In the genomic region with DNA sequence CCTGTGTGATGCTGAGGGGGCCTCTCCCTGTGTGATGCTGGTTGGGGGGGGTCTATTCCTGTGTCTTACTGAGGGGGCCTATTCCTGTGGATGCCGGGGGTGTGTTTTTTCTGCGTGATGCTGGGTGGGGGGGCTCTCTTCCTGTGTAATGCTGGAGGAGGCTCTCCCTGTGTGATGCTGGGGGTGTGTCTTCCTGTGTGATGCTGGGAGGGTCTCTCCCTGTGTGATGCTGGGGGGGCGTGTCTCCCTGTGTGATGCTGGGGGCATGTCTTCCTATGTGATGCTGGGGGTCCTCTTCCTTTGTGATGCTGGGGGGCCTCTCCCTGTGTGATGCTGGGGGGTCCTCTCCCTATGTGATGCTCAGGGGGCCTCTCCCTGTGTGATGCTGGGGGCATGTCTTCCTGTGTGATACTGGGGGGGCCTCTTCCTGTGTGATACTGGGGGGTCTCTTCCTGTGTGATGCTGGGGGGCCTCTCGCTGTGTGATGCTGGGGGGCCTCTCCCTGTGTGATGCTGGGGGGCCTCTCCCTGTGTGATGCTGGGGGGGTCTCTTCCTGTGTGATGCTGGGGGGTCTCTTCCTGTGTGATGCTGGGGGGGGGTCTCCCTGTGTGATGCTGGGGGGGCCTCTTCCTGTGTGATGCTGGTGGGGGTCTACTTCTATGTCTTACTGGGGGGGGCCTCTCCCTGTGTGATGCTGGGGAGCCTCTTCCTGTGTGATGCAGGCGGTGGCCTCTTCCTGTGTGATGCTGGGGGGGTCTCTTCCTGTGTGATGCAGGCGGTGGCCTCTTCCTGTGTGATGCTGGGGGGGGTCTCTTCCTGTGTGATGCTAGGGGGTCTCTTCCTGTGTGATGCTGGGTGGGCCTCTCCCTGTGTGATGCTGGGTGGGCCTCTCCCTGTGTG, we compare ENCODE assay signal across 8 cellular contexts. TPM values are rescaled to one million over a fixed set of nuclear protein-coding genes. Genes with fewer than 3 reads are reported as not detected.
DNase-seq lines count a peak whose midpoint lies in the region; ATAC-seq and TF ChIP-seq lines count a peak whose summit lies in the region.
"Not testable (repeated sequence)": the region's sequence is repeated elsewhere in the genome, so short reads cannot be mapped to it uniquely, and the experiment has no call there.

No MANE protein-coding gene starts in this region.

- not testable (repeated sequence) for H3K36me3 Mint-ChIP-seq in CD4-positive, CD25-positive, alpha-beta regulatory T cell; activated CD4-positive, alpha-beta T cell treated with anti-CD3 and anti-CD28 coated beads, Interleukin-2, amount 10 ng/mL, durations not matched to agents 7 days and 5 days (ENCODE audit: low read depth)

- H3K23ac ChIP-seq in mesendoderm (ENCODE audit: low read length), result not testable (repeated sequence)

- not testable (repeated sequence) for H3K27me3 ChIP-seq in CD4-positive, CD25-positive, alpha-beta regulatory T cell (ENCODE audit: control insufficient read depth, insufficient read depth, low read length); SK-N-SH (ENCODE audit: insufficient read depth); ectodermal cell (ENCODE audit: control insufficient read depth, insufficient read depth, low read length, poor library complexity, severe bottlenecking); mesendoderm (ENCODE audit: insufficient read depth, low read length, poor library complexity)

- DNase-seq in CD4-positive, CD25-positive, alpha-beta regulatory T cell, result peak; percentile 23 to 52 (median 51)
- DNase-seq in Jurkat, Clone E6-1 (ENCODE audit: low read depth, low spot score), result peak; percentile 72
- peak; percentile 80 for DNase-seq in SK-N-SH
- DNase-seq in activated CD4-positive, alpha-beta T cell treated with anti-CD3 and anti-CD28 coated beads, Interleukin-2, amount 10 ng/mL, durations not matched to agents 7 days and 5 days, result peak; percentile 15
- DNase-seq in activated effector memory CD4-positive, alpha-beta T cell treated with anti-CD3 and anti-CD28 coated beads, Interleukin-2, amount 50 U/mL, for 16 hours, result peak; percentile 75
- DNase-seq in mesendoderm, result peak; percentile 51
- DNase-seq in stimulated activated CD8-positive, alpha-beta memory T cell treated with anti-CD3 and anti-CD28 coated beads, Interleukin-4, amount 100 ng/mL, for 48 hours, result peak; percentile 53

- H3K18ac ChIP-seq in mesendoderm (ENCODE audit: low read length), result not testable (repeated sequence)

- H3K4me1 ChIP-seq in CD4-positive, CD25-positive, alpha-beta regulatory T cell (ENCODE audit: control insufficient read depth, insufficient read depth, low read length, poor library complexity, severe bottlenecking), result peaks cover 16% of the 10 kb centered on the region
- peaks cover 0 to 19% of the 10 kb centered on the region in 2 experiments; a peak in 1 of 4 replicates for H3K4me1 ChIP-seq in SK-N-SH (ENCODE audit: control insufficient read depth in 1 of 2, insufficient read depth in 2 of 2, low read depth in 1 of 2, low read length in 1 of 2)
- H3K4me1 ChIP-seq in ectodermal cell (ENCODE audit: control insufficient read depth, insufficient read depth, low read length), result peaks cover 10% of the 10 kb centered on the region
- H3K4me1 ChIP-seq in mesendoderm (ENCODE audit: control insufficient read depth, low read depth, low read length), result not testable (repeated sequence)

- not testable (repeated sequence) for TF ChIP-seq CTCF in SK-N-SH (IDR thresholded peaks at IDR 0.05)

- not testable (repeated sequence) for H2BK120ac ChIP-seq in mesendoderm (ENCODE audit: low read depth, low read length)

- not testable (repeated sequence) for H2AFZ ChIP-seq in SK-N-SH (ENCODE audit: low read depth)

- H3F3A ChIP-seq in SK-N-SH (replicated peaks; ENCODE audit: insufficient read depth), result not testable (repeated sequence)

- not testable (repeated sequence) for H3K9me3 ChIP-seq in CD4-positive, CD25-positive, alpha-beta regulatory T cell (ENCODE audit: control insufficient read depth in 2 of 2, low read length in 2 of 2); SK-N-SH; ectodermal cell (ENCODE audit: control insufficient read depth, low read length)

- H3K9me2 ChIP-seq in SK-N-SH, result not testable (repeated sequence)

- H3K79me2 ChIP-seq in SK-N-SH (ENCODE audit: insufficient read depth); mesendoderm (ENCODE audit: control insufficient read depth, insufficient read depth, low read length): not testable (repeated sequence)

- not testable (repeated sequence) for H3K4ac ChIP-seq in mesendoderm (ENCODE audit: low read depth, low read length)

- not testable (repeated sequence) for H3K9me3 Mint-ChIP-seq in CD4-positive, CD25-positive, alpha-beta regulatory T cell; activated CD4-positive, alpha-beta T cell treated with anti-CD3 and anti-CD28 coated beads, Interleukin-2, amount 10 ng/mL, durations not matched to agents 7 days and 5 days

- not testable (repeated sequence) for H3K9ac ChIP-seq in SK-N-SH; mesendoderm (ENCODE audit: low read length)

- ATAC-seq in CD4-positive, CD25-positive, alpha-beta regulatory T cell (ENCODE audit: low read depth in 2 of 2), result not testable (repeated sequence)

- H4K20me1 ChIP-seq in SK-N-SH (ENCODE audit: insufficient read depth), result not testable (repeated sequence)

- not testable (repeated sequence) for H3K4me3 ChIP-seq in CD4-positive, CD25-positive, alpha-beta regulatory T cell (ENCODE audit: low read depth, low read length); Jurkat, Clone E6-1 (ENCODE audit: low read length); ectodermal cell (ENCODE audit: insufficient read depth, low read depth, low read length); mesendoderm (ENCODE audit: low read length)
- peak overlapping the region in 1 of 2 experiments; percentile 25; a peak in 1 of 4 replicates for H3K4me3 ChIP-seq in SK-N-SH (ENCODE audit: low read depth in 2 of 2, low read length in 1 of 2)

- not testable (repeated sequence) for H3K79me1 ChIP-seq in mesendoderm (ENCODE audit: low read length)

- WGBS in SK-N-SH (ENCODE audit: low lambda C conversion rate), result no CpG with 5 or more reads among the region's 6 CpGs
- 84 to 89% methylated on average over 3 of the region's 6 CpGs for WGBS in ectodermal cell, 2 experiments
- no CpG with 5 or more reads among the region's 6 CpGs for WGBS in mesendoderm (ENCODE audit: extremely low coverage, insufficient coverage, low lambda C conversion rate)

- not testable (repeated sequence) for TF ChIP-seq RAD21 in SK-N-SH (IDR thresholded peaks at IDR 0.05; ENCODE audit: low read length)

- peak overlapping the region; percentile 87 for H3K27ac ChIP-seq in CD4-positive, CD25-positive, alpha-beta regulatory T cell (ENCODE audit: insufficient read depth, low read length, poor library complexity, severe bottlenecking)
- peak overlapping the region in 1 of 2 experiments; percentile 58; a peak in 1 of 4 replicates for H3K27ac ChIP-seq in SK-N-SH (ENCODE audit: low read depth in 2 of 2, low read length in 1 of 2)
- peak overlapping the region; percentile 44 for H3K27ac ChIP-seq in ectodermal cell (ENCODE audit: insufficient read depth, low read depth, low read length, poor library complexity, severe bottlenecking)
- H3K27ac ChIP-seq in mesendoderm (ENCODE audit: low read depth, low read length), result not testable (repeated sequence)

- peak overlapping the region in 2 of 3 donors; percentile 92 to 95 for H3K27ac Mint-ChIP-seq in CD4-positive, CD25-positive, alpha-beta regulatory T cell
- peak overlapping the region; percentile 78 for H3K27ac Mint-ChIP-seq in activated CD4-positive, alpha-beta T cell treated with anti-CD3 and anti-CD28 coated beads, Interleukin-2, amount 10 ng/mL, durations not matched to agents 7 days and 5 days

- peaks cover 0 to 33% (median 7%) of the 10 kb centered on the region in 4 donors for H3K4me1 Mint-ChIP-seq in CD4-positive, CD25-positive, alpha-beta regulatory T cell
- H3K4me1 Mint-ChIP-seq in activated CD4-positive, alpha-beta T cell treated with anti-CD3 and anti-CD28 coated beads, Interleukin-2, amount 10 ng/mL, durations not matched to agents 7 days and 5 days, result peaks cover 39% of the 10 kb centered on the region

- not testable (repeated sequence) for H2AK5ac ChIP-seq in mesendoderm (ENCODE audit: low read length)

- H3K4me3 Mint-ChIP-seq in CD4-positive, CD25-positive, alpha-beta regulatory T cell, result peak overlapping the region in 1 of 4 donors; percentile 15
- H3K4me3 Mint-ChIP-seq in activated CD4-positive, alpha-beta T cell treated with anti-CD3 and anti-CD28 coated beads, Interleukin-2, amount 10 ng/mL, durations not matched to agents 7 days and 5 days, result not testable (repeated sequence)

- H4K8ac ChIP-seq in mesendoderm (ENCODE audit: low read depth, low read length), result not testable (repeated sequence)

- H2BK15ac ChIP-seq in mesendoderm (replicated peaks; ENCODE audit: low read depth), result not testable (repeated sequence)

- CTCF ChIA-PET in SK-N-SH (lab: Yijun Ruan, JAX); activated CD4-positive, alpha-beta T cell treated with anti-CD3 and anti-CD28 coated beads, Interleukin-2, amount 10 ng/mL, durations not matched to agents 7 days and 5 days (lab: Charles Lee): not testable (repeated sequence)

- H3K56ac ChIP-seq in mesendoderm (ENCODE audit: low read length), result not testable (repeated sequence)

- TF ChIP-seq EP300 in SK-N-SH (IDR thresholded peaks at IDR 0.05; ENCODE audit: borderline replicate concordance in 1 of 2, low read depth in 1 of 2, low read length in 1 of 2), result not testable (repeated sequence)

- H3K27me3 Mint-ChIP-seq in CD4-positive, CD25-positive, alpha-beta regulatory T cell; activated CD4-positive, alpha-beta T cell treated with anti-CD3 and anti-CD28 coated beads, Interleukin-2, amount 10 ng/mL, durations not matched to agents 7 days and 5 days: not testable (repeated sequence)

- POLR2A ChIA-PET in SK-N-SH (lab: Yijun Ruan, JAX); activated CD4-positive, alpha-beta T cell treated with anti-CD3 and anti-CD28 coated beads, Interleukin-2, amount 10 ng/mL, durations not matched to agents 7 days and 5 days (lab: Charles Lee): not testable (repeated sequence)

- H2BK5ac ChIP-seq in mesendoderm (ENCODE audit: low read length), result not testable (repeated sequence)

- H3K36me3 ChIP-seq in CD4-positive, CD25-positive, alpha-beta regulatory T cell (ENCODE audit: control insufficient read depth, insufficient read depth, low read length); SK-N-SH (replicated peaks in 1 of 2; ENCODE audit: control insufficient read depth in 1 of 2, insufficient read depth in 2 of 2, low read length in 1 of 2); ectodermal cell (ENCODE audit: control insufficient read depth, insufficient read depth, low read length); mesendoderm (ENCODE audit: control insufficient read depth, insufficient read depth, low read length): not testable (repeated sequence)

- not testable (repeated sequence) for H3K4me2 ChIP-seq in SK-N-SH; mesendoderm (ENCODE audit: low read length)

- not testable (repeated sequence) for H4K5ac ChIP-seq in mesendoderm (ENCODE audit: low read length)

RNA-seq across cellular contexts. Expression of a gene that starts 27.2 kb away (rescaled TPM):
- total RNA-seq in CD4-positive, CD25-positive, alpha-beta regulatory T cell, result 1.2 TPM
- 1 to 10 TPM in 1 of 4 donors, not detected in 3; 1.9 TPM for polyA plus RNA-seq in CD4-positive, CD25-positive, alpha-beta regulatory T cell
- not detected for polyA plus RNA-seq in Jurkat, Clone E6-1 (2012; ENCODE audit: insufficient read depth, insufficient read length)
- polyA plus RNA-seq in SK-N-SH (2012; rRNA removed), result 19.4 and 21.8 TPM in 2 replicates
- polyA plus RNA-seq in SK-N-SH (2012; cell fraction: cytosol; rRNA removed), result 9.0 and 15.8 TPM in 2 replicates
- polyA plus RNA-seq in SK-N-SH (2012; cell fraction: nucleus; rRNA removed), result 57.0 and 69.4 TPM in 2 replicates
- total RNA-seq in activated CD4-positive, alpha-beta T cell treated with anti-CD3 and anti-CD28 coated beads, Interleukin-2, amount 10 ng/mL, durations not matched to agents 7 days and 5 days, result 1 to 10 TPM; 1.2 to 1.6 TPM
- polyA plus RNA-seq in ectodermal cell (2013, experiment 1 of 4), result 23.7 TPM
- polyA plus RNA-seq in ectodermal cell (2013, experiment 2 of 4), result 22.3 TPM
- polyA plus RNA-seq in ectodermal cell (2013, experiment 3 of 4), result 16.5 TPM
- polyA plus RNA-seq in ectodermal cell (2013, experiment 4 of 4), result 20.5 TPM
- polyA plus RNA-seq in mesendoderm (2013, experiment 1 of 2), result 5.6 TPM
- 5.8 TPM for polyA plus RNA-seq in mesendoderm (2013, experiment 2 of 2)

Comparison
In these comparisons a context has a peak if more than half of its experiments do, and no peak if none do; other contexts are left out.
1. DNase-seq: peak in every context shown above with its lines; median percentile 80 in SK-N-SH; 75 in activated effector memory CD4-positive, alpha-beta T cell treated with anti-CD3 and anti-CD28 coated beads, Interleukin-2, amount 50 U/mL, for 16 hours; 72 in Jurkat, Clone E6-1; 53 in stimulated activated CD8-positive, alpha-beta memory T cell treated with anti-CD3 and anti-CD28 coated beads, Interleukin-4, amount 100 ng/mL, for 48 hours; 51 in CD4-positive, CD25-positive, alpha-beta regulatory T cell; 51 in mesendoderm; 15 in activated CD4-positive, alpha-beta T cell treated with anti-CD3 and anti-CD28 coated beads, Interleukin-2, amount 10 ng/mL, durations not matched to agents 7 days and 5 days.